Comparison of ENCODE assay signal across 7 cellular contexts in genomic region chr1:19315378-19316206, GRCh38. TPM values are rescaled to one million over a fixed set of nuclear protein-coding genes. Genes with fewer than 3 reads are reported as not detected.
DNase-seq lines count a peak whose midpoint lies in the region; FAIRE-seq and TF ChIP-seq lines count a peak whose summit lies in the region.

No MANE protein-coding gene starts in this region.

- no peak overlapping the region for H3K27ac ChIP-seq in astrocyte (ENCODE audit: low read depth, low read length)

- peak overlapping the region; percentile 27 for H2AFZ ChIP-seq in astrocyte (ENCODE audit: low read depth, low read length)

- H3K4me3 ChIP-seq in astrocyte (ENCODE audit: insufficient read depth, low read depth, low read length) = no peak overlapping the region

- no peaks in the 10 kb centered on the region for H3K27me3 ChIP-seq in astrocyte (ENCODE audit: insufficient read depth, low read length)

- no peaks in the 10 kb centered on the region for H3K9me3 ChIP-seq in astrocyte (ENCODE audit: insufficient read depth, low read depth, low read length)

- H4K20me1 ChIP-seq in astrocyte (ENCODE audit: insufficient read depth, low read length) = peaks cover 42% of the 10 kb centered on the region

- no peak overlapping the region for H3K9ac ChIP-seq in astrocyte (ENCODE audit: low read length)

- peaks cover 36% of the 10 kb centered on the region for H3K4me1 ChIP-seq in astrocyte (ENCODE audit: insufficient read depth, low read length)

- H3K4me1 Mint-ChIP-seq in astrocyte (ENCODE audit: low read depth, unreplicated experiment) = peaks cover 20% of the 10 kb centered on the region

- H3K27ac Mint-ChIP-seq in astrocyte (ENCODE audit: unreplicated experiment) = no peak overlapping the region

- H3K4me2 ChIP-seq in astrocyte (ENCODE audit: low read length) = peak overlapping the region; percentile 33

- no peaks in the 10 kb centered on the region for H3K27me3 Mint-ChIP-seq in astrocyte (ENCODE audit: low read depth, unreplicated experiment)

- H3K79me2 ChIP-seq in astrocyte (ENCODE audit: insufficient read depth, low read length) = peaks cover 36% of the 10 kb centered on the region

- peak; percentile 97 for FAIRE-seq in GM18507 (lab: Jason Lieb, UNC)
- no peak for FAIRE-seq in astrocyte (lab: Jason Lieb, UNC)

- peak overlapping the region; percentile 37 for H3K4me3 Mint-ChIP-seq in astrocyte (ENCODE audit: unreplicated experiment)

- H3K36me3 ChIP-seq in astrocyte (ENCODE audit: insufficient read depth, low read length) = peaks cover 4% of the 10 kb centered on the region

- DNase-seq in GM18507 (ENCODE audit: extremely low spot score, insufficient read length, low read depth) (peak; percentile 56), HT1080 (ENCODE audit: low read depth) (peak; percentile 77), astrocyte (ENCODE audit: low read depth) (peak; percentile 46), pons (ENCODE audit: low spot score) (peak; percentile 26), amygdala (lab: John Stamatoyannopoulos, UW) (no peak), superior temporal gyrus (ENCODE audit: extremely low spot score) (no peak)
- no peak for DNase-seq in stimulated activated CD4-positive, alpha-beta T cell treated with anti-CD3 and anti-CD28 coated beads, Interleukin-4, amount 100 ng/mL, for 4 hours

- TF ChIP-seq CTCF in astrocyte (IDR thresholded peaks at IDR 0.05; ENCODE audit: insufficient read depth, low read depth, low read length) = no peak

- peaks cover 15% of the 10 kb centered on the region for H3K36me3 Mint-ChIP-seq in astrocyte (ENCODE audit: low read depth, unreplicated experiment)

- H3K9me3 Mint-ChIP-seq in astrocyte (ENCODE audit: unreplicated experiment) = no peaks in the 10 kb centered on the region

RNA-seq across cellular contexts. Expression of gene SLC66A1, which starts 3.5 kb away (rescaled TPM):
- 23.6 and 26.9 TPM in 2 replicates for total RNA-seq in HT1080 (2014; rRNA removed; shearing (Covaris generic))
- 17.1 and 21.2 TPM in 2 replicates for polyA plus RNA-seq in HT1080 (2015; cell fraction: cytosol; rRNA removed)
- 26.4 and 27.0 TPM in 2 replicates for polyA plus RNA-seq in HT1080 (2015; cell fraction: nucleus; rRNA removed)
- 17.4 and 21.5 TPM in 2 replicates for total RNA-seq in astrocyte

RNA-seq across cellular contexts. Expression of gene AKR7A2, which starts 3.6 kb away (rescaled TPM):
- total RNA-seq in HT1080 (2014; rRNA removed; shearing (Covaris generic)) = 124 and 139 TPM in 2 replicates
- 119 and 160 TPM in 2 replicates for polyA plus RNA-seq in HT1080 (2015; cell fraction: cytosol; rRNA removed)
- polyA plus RNA-seq in HT1080 (2015; cell fraction: nucleus; rRNA removed) = 62.8 and 78.3 TPM in 2 replicates
- total RNA-seq in astrocyte = 30.3 and 33.9 TPM in 2 replicates

RNA-seq across cellular contexts. Expression of gene AKR7A3, which starts 27.0 kb away (rescaled TPM):
- total RNA-seq in HT1080 (2014; rRNA removed; shearing (Covaris generic)) = 0.07 and 0.23 TPM in 2 replicates
- polyA plus RNA-seq in HT1080 (2015; cell fraction: cytosol; rRNA removed) = 0.05 and 0.17 TPM in 2 replicates
- polyA plus RNA-seq in HT1080 (2015; cell fraction: nucleus; rRNA removed) = 2.0 and 3.1 TPM in 2 replicates
- total RNA-seq in astrocyte = 0.20 and 0.55 TPM in 2 replicates

Comparison
In these comparisons a context has a peak if more than half of its experiments do, and no peak if none do; other contexts are left out.
1. DNase-seq: peak in GM18507 (single experiment), HT1080 (single experiment), astrocyte (single experiment) and pons (single experiment); none in amygdala (0 of 56), superior temporal gyrus (single experiment) and stimulated activated CD4-positive, alpha-beta T cell treated with anti-CD3 and anti-CD28 coated beads, Interleukin-4, amount 100 ng/mL, for 4 hours (0 of 2).